In genomic region chr9:124659099-124659659, GRCh38 we compare ENCODE assay signal across 8 cellular contexts.
A peak's percentile ranks its signal among the peaks of the same experiment; 100 is the strongest.
DNase-seq lines count a peak whose midpoint lies in the region; ATAC-seq and TF ChIP-seq lines count a peak whose summit lies in the region.

No MANE protein-coding gene starts in this region.

- H3K79me2 ChIP-seq in PC-3 (ENCODE audit: low read length) = peaks cover 46% of the 10 kb centered on the region

- no peaks in the 10 kb centered on the region for H4K20me1 ChIP-seq in PC-3 (ENCODE audit: low read length)

- BruUV-seq in PC-3 (replicated peaks; lab: Mats Ljungman, UMichigan) = no TSS peak

- H3K9me3 Mint-ChIP-seq in activated naive CD4-positive, alpha-beta T cell treated with anti-CD3 and anti-CD28 coated beads, Interleukin-2, amount 50 U/mL, for 24 hours = no peaks in the 10 kb centered on the region

- TF ChIP-seq CTCF in PC-3 (conservative IDR thresholded peaks at IDR 0.05; ENCODE audit: low read depth, low read length) = no peak
- no peak for TF ChIP-seq CTCF in tibial nerve (IDR thresholded peaks at IDR 0.05)

- H3K4me3 ChIP-seq in HUES6 (ENCODE audit: low read depth, low read length) (peak overlapping the region; percentile 65), PC-3 (ENCODE audit: low read length) (peak overlapping the region; percentile 72), neuron (ENCODE audit: low read length) (peak overlapping the region; percentile 87), tibial nerve (peak overlapping the region; percentile 42 to 63 (median 46))

- H3K9me3 ChIP-seq in HUES6 (ENCODE audit: control insufficient read depth, insufficient read depth, low read depth, low read length) (no peaks in the 10 kb centered on the region), PC-3 (ENCODE audit: low read length) (no peaks in the 10 kb centered on the region), neuron (ENCODE audit: low read length) (no peaks in the 10 kb centered on the region), tibial nerve (no peaks in the 10 kb centered on the region)

- POLR2A ChIA-PET in PC-3 (lab: Charles Lee; ENCODE audit: unreplicated experiment) = interaction anchor here (0.7 kb wide), 1 partner anchor 193 kb away, joined by 5 read pairs; no protein-coding TSS in a partner anchor

- no peak for TF ChIP-seq EP300 in tibial nerve (IDR thresholded peaks at IDR 0.05)

- H3K4me2 ChIP-seq in PC-3 (ENCODE audit: low read length) = peak overlapping the region; percentile 96

- peaks cover 3% of the 10 kb centered on the region for H3K27me3 Mint-ChIP-seq in activated naive CD4-positive, alpha-beta T cell treated with anti-CD3 and anti-CD28 coated beads, Interleukin-2, amount 50 U/mL, for 24 hours

- H3K36me3 Mint-ChIP-seq in activated naive CD4-positive, alpha-beta T cell treated with anti-CD3 and anti-CD28 coated beads, Interleukin-2, amount 50 U/mL, for 24 hours = peaks cover 3% of the 10 kb centered on the region

- H3K27ac ChIP-seq in HUES6 (ENCODE audit: low read depth, low read length) (peak overlapping the region; percentile 76), PC-3 (ENCODE audit: low read length) (peak overlapping the region; percentile 78), tibial nerve (peak overlapping the region; percentile 44 to 93 (median 76))

- WGBS in tibial nerve, 2 donors = 0 to 1% methylated on average over 15 of the region's 15 CpGs

- peak overlapping the region; percentile 95 for H3K27ac Mint-ChIP-seq in activated naive CD4-positive, alpha-beta T cell treated with anti-CD3 and anti-CD28 coated beads, Interleukin-2, amount 50 U/mL, for 24 hours

- H3K27me3 ChIP-seq in HUES6 (ENCODE audit: control insufficient read depth, insufficient read depth, low read length) = no peaks in the 10 kb centered on the region
- H3K27me3 ChIP-seq in PC-3 (ENCODE audit: low read length) = no peaks in the 10 kb centered on the region
- no peaks in the 10 kb centered on the region for H3K27me3 ChIP-seq in neuron (ENCODE audit: insufficient read depth, low read length)
- no peaks in the 10 kb centered on the region for H3K27me3 ChIP-seq in tibial nerve

- DNase-seq in Ammon's horn (ENCODE audit: low spot score) (peak; percentile 86), GM19238 (ENCODE audit: insufficient read length, low spot score) (peak; percentile 32), PC-3 (peak; percentile 69), germinal center (ENCODE audit: low spot score) (peak; percentile 53), tibial nerve (ENCODE audit: low spot score in 2 of 2) (peak; percentile 41 to 42)

- no peaks in the 10 kb centered on the region for H3K9me2 ChIP-seq in PC-3 (replicated peaks; ENCODE audit: low read length)

- peak overlapping the region; percentile 85 for H3K9ac ChIP-seq in HUES6 (ENCODE audit: low read length)
- H3K9ac ChIP-seq in PC-3 (ENCODE audit: low read length) = peak overlapping the region; percentile 78

- ATAC-seq in PC-3 = peak; percentile 58

- H3K36me3 ChIP-seq in HUES6 (ENCODE audit: control insufficient read depth, insufficient read depth, low read length) (no peaks in the 10 kb centered on the region), PC-3 (ENCODE audit: low read depth, low read length) (no peaks in the 10 kb centered on the region), neuron (ENCODE audit: insufficient read depth, low read length) (no peaks in the 10 kb centered on the region), tibial nerve (no peaks in the 10 kb centered on the region)

- H3F3A ChIP-seq in PC-3 (ENCODE audit: low read length, unreplicated experiment) = no peaks in the 10 kb centered on the region

- H2AFZ ChIP-seq in PC-3 (ENCODE audit: low read length) (peak overlapping the region; percentile 75), neuron (ENCODE audit: low read depth, low read length) (no peak overlapping the region)

- H3K4me1 ChIP-seq in HUES6 (ENCODE audit: control insufficient read depth, insufficient read depth, low read length) (peaks cover 15% of the 10 kb centered on the region), PC-3 (ENCODE audit: insufficient read depth, low read length) (peaks cover 29% of the 10 kb centered on the region; the same call in 1 of the 2 replicates), neuron (ENCODE audit: insufficient read depth, low read length) (peaks cover 32% of the 10 kb centered on the region), tibial nerve (peaks cover 0 to 35% (median 5%) of the 10 kb centered on the region in 4 donors)

- no peak for TF ChIP-seq POLR2A in tibial nerve (IDR thresholded peaks at IDR 0.05)

- intact Hi-C loops in PC-3 (cut with micrococcal nuclease) = loop anchor here (2.0 kb wide), 1 partner anchor 42 kb away; no protein-coding TSS in a partner anchor

- peaks cover 49% of the 10 kb centered on the region for H3K4me1 Mint-ChIP-seq in activated naive CD4-positive, alpha-beta T cell treated with anti-CD3 and anti-CD28 coated beads, Interleukin-2, amount 50 U/mL, for 24 hours

- H3K4me3 Mint-ChIP-seq in activated naive CD4-positive, alpha-beta T cell treated with anti-CD3 and anti-CD28 coated beads, Interleukin-2, amount 50 U/mL, for 24 hours = peak overlapping the region; percentile 98

- CTCF ChIA-PET in PC-3 (lab: Charles Lee) = no interaction called here

Comparison
In these comparisons a context has a peak if more than half of its experiments do, and no peak if none do; other contexts are left out.
1. Peak in every context shown above with its lines: DNase-seq, ATAC-seq, H3K4me3 ChIP-seq and H3K27ac ChIP-seq.
2. DNase-seq: peak in every context shown above with its lines; median percentile 86 in Ammon's horn; 69 in PC-3; 53 in germinal center; 42 in tibial nerve; 32 in GM19238.